27 cellular contexts compared by ENCODE assay signal in genomic region chr3:72127213-72127612, GRCh38.
"Had no signal": no experiment of that assay in that cellular context is flagged by ENCODE, and none has a peak within 500 bp of the region (broad histone marks: within the 10 kb centered on the region; RNA-seq: fewer than 3 reads in every experiment).

No MANE protein-coding gene starts in this region.

- H3K4me3 ChIP-seq: body of pancreas, esophagus squamous epithelium, gastroesophageal sphincter had no signal

- ATAC-seq: activated CD8-positive, alpha-beta T cell treated with anti-CD3 and anti-CD28 coated beads for 36 hours; body of pancreas; gastroesophageal sphincter; WTC11 had no signal

- FAIRE-seq: colon, endometrium, endothelial cell of umbilical vein had no signal

- H3K9me3 ChIP-seq: body of pancreas, esophagus squamous epithelium, gastroesophageal sphincter had no signal

- H3K27ac ChIP-seq: body of pancreas, epithelial cell of prostate, esophagus squamous epithelium, gastroesophageal sphincter, VCaP had no signal

- DNase-seq: activated CD4-positive, alpha-beta T cell treated with anti-CD3 and anti-CD28 coated beads for 1 hour; activated CD4-positive, alpha-beta T cell treated with anti-CD3 and anti-CD28 coated beads for 48 hours; activated CD4-positive, alpha-beta T cell treated with anti-CD3 and anti-CD28 coated beads, Interleukin-2, amount 50 U/mL, for 1 hour; activated CD4-positive, alpha-beta T cell treated with anti-CD3 and anti-CD28 coated beads, Interleukin-2, amount 50 U/mL, for 48 hours; activated CD8-positive, alpha-beta memory T cell treated with anti-CD3 and anti-CD28 coated beads for 24 hours; activated CD8-positive, alpha-beta T cell treated with anti-CD3 and anti-CD28 coated beads for 36 hours; activated effector memory CD4-positive, alpha-beta T cell treated with Interleukin-2 at 50 U/mL for 16 hours; activated gamma-delta T cell treated with Interleukin-2 at 50 U/mL for 16 hours; activated naive CD4-positive, alpha-beta T cell treated with anti-CD3 and anti-CD28 coated beads, Interleukin-2, amount 50 U/mL, for 16 hours; activated naive CD4-positive, alpha-beta T cell treated with Interleukin-2 at 50 U/mL for 16 hours; activated T-cell treated with anti-CD3 and anti-CD28 coated beads, Interleukin-2, amount 50 U/mL, for 4 hours; amniotic stem cell; anterior cingulate cortex; body of pancreas; caudate nucleus; cortex of kidney; effector CD8-positive, alpha-beta T cell; esophagus squamous epithelium; foreskin melanocyte; T-helper 2 cell had no signal

- H3K36me3 ChIP-seq: esophagus squamous epithelium, gastroesophageal sphincter had no signal

- H3K27me3 ChIP-seq: body of pancreas, esophagus squamous epithelium, gastroesophageal sphincter had no signal
